ENCODE assay signal across 8 cellular contexts in the genomic region with DNA sequence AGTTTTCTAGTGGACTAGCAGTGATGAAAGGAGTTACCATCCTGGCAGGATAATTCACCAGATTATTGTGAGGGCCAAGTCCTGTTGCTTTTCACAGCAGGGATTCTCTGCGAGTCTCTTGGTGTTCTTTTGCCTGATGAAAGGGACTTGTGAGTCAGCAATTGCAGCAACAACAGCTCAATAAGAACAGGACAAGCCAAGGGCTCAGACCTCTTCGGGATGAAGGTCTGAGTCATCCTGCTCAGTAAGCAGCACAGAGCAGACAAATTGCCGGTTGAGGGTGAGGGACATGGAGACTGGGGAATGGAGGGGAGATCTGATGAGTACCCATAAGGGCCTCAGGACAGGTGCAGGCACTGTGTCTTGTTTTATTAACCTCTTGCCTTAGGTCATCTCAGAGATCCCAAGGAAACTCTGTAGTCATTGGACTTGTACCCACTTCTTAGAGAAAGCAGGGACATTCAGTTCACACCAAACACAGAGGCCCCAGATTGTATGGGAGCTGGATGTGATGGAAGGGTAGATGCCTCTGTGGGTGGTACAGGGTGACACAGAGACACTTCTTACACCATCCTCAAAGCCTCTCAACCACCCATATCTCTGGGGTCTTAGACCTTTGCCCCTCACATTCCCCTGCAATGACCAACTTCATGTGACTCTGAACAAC.
DNase-seq lines count a peak whose midpoint lies in the region; ATAC-seq, FAIRE-seq and TF ChIP-seq lines count a peak whose summit lies in the region.

No MANE protein-coding gene starts in this region.

- DNase-seq in AG10803 (ENCODE audit: low read depth): peak; percentile 97
- peak; percentile 88 for DNase-seq in HTR-8/SVneo (ENCODE audit: insufficient read length, low spot score)
- peak; percentile 66 to 90 (median 85) for DNase-seq in adrenal gland
- peak; percentile 93 for DNase-seq in kidney tubule cell (ENCODE audit: low spot score)
- no peak for DNase-seq in DMS 273 treated with DMSO at 0.1 percent for 48 hours (lab: John Stamatoyannopoulos, UW)

- TF ChIP-seq CTCF in AG10803 (conservative IDR thresholded peaks at IDR 0.05; ENCODE audit: low read length) (no peak), adrenal gland (IDR thresholded peaks at IDR 0.05) (no peak)

- TF ChIP-seq POLR2A in adrenal gland (IDR thresholded peaks at IDR 0.05): no peak

- H3K4me1 ChIP-seq in adrenal gland (replicated peaks in 1 of 2): peaks cover 4 to 34% of the 10 kb centered on the region in 2 donors

- peak overlapping the region in 4 of 5 donors; percentile 3 to 85 (median 47) for H3K27ac ChIP-seq in adrenal gland

- no peaks in the 10 kb centered on the region for H3K9me3 ChIP-seq in adrenal gland (replicated peaks in 1 of 3)

- no peaks in the 10 kb centered on the region for H3K27me3 ChIP-seq in adrenal gland

- WGBS in adrenal gland, 4 donors: 12 to 19% (median 13%) methylated on average over 3 of the region's 3 CpGs

- no peak overlapping the region for H3K4me3 ChIP-seq in AG10803 (ENCODE audit: low read length)
- H3K4me3 ChIP-seq in adrenal gland: no peak overlapping the region

- no peaks in the 10 kb centered on the region for H3K36me3 ChIP-seq in adrenal gland (replicated peaks in 1 of 2)

- ATAC-seq in HG03460 (IDR thresholded peaks at IDR 0.05; ENCODE audit: unreplicated experiment) (no peak), HG03432 (IDR thresholded peaks at IDR 0.05; ENCODE audit: unreplicated experiment) (no peak), GM19455 (IDR thresholded peaks at IDR 0.05; ENCODE audit: unreplicated experiment) (no peak)

- intact Hi-C loops in adrenal gland (cut with DNase I): no loop called here

- peak; percentile 93 for FAIRE-seq in HTR-8/SVneo (lab: Jason Lieb, UNC)
